In genomic region chr10:93461124-93461806, GRCh38 we compare ENCODE assay signal across 11 cellular contexts. TPM values are rescaled to one million over a fixed set of nuclear protein-coding genes. Genes with fewer than 3 reads are reported as not detected.
DNase-seq lines count a peak whose midpoint lies in the region; ATAC-seq and TF ChIP-seq lines count a peak whose summit lies in the region.
"Had no signal": no experiment of that assay in that cellular context is flagged by ENCODE, and none has a peak within 500 bp of the region (broad histone marks: within the 10 kb centered on the region; RNA-seq: fewer than 3 reads in every experiment).

No MANE protein-coding gene starts in this region.

- POLR2A ChIA-PET in activated CD4-positive, alpha-beta T cell treated with anti-CD3 and anti-CD28 coated beads for 36 hours (lab: Charles Lee) = interaction anchor here (0.6 to 2.6 kb wide), 2 partner anchors 21 to 35 kb away, joined by 3 to 11 read pairs; partner anchors contain the start of genes CEP55 and MYOF
- POLR2A ChIA-PET in Panc1 (lab: Charles Lee) = interaction anchor here (0.7 to 2.1 kb wide), 6 partner anchors 15 to 93 kb away, joined by 3 to 8 read pairs (median 4); partner anchors contain the start of gene MYOF

- H3K27me3 Mint-ChIP-seq in activated CD4-positive, alpha-beta T cell treated with anti-CD3 and anti-CD28 coated beads for 36 hours = no peaks in the 10 kb centered on the region

- H3K27ac ChIP-seq in Panc1 (ENCODE audit: low read length) (peak overlapping the region; percentile 100), subcutaneous abdominal adipose tissue (ENCODE audit: low read depth, low read length) (peak overlapping the region; percentile 14)
- H3K27ac ChIP-seq: neutrophil had no signal

- peak overlapping the region; percentile 16 for H3K27ac Mint-ChIP-seq in activated CD4-positive, alpha-beta T cell treated with anti-CD3 and anti-CD28 coated beads for 36 hours
- H3K27ac Mint-ChIP-seq: effector memory CD8-positive, alpha-beta T cell had no signal

- BruUV-seq in Panc1 (replicated peaks; lab: Mats Ljungman, UMichigan) = no TSS peak

- H3K36me3 ChIP-seq in Panc1 (ENCODE audit: control insufficient read depth, insufficient read depth, low read length) = peaks cover 4% of the 10 kb centered on the region
- H3K36me3 ChIP-seq in subcutaneous abdominal adipose tissue (ENCODE audit: control insufficient read depth in 5 of 5, insufficient read depth in 5 of 5, low read length in 5 of 5) = peaks cover 0 to 4% (median 3%) of the 10 kb centered on the region in 5 donors
- H3K36me3 ChIP-seq: neutrophil had no signal

- in situ Hi-C loops in Panc1 (cut with HindIII; ENCODE audit: low pct_unique_long_range_greater_than_20kb, low sequenced_read_pairs) = no loop called here

- H3K27me3 ChIP-seq in Panc1 (ENCODE audit: control insufficient read depth, insufficient read depth, low read length) (no peaks in the 10 kb centered on the region), subcutaneous abdominal adipose tissue (ENCODE audit: control insufficient read depth in 5 of 5, insufficient read depth in 4 of 5, low read length in 5 of 5) (no peaks in the 10 kb centered on the region)
- H3K27me3 ChIP-seq: neutrophil had no signal

- no peak overlapping the region for H3K4me3 Mint-ChIP-seq in activated CD4-positive, alpha-beta T cell treated with anti-CD3 and anti-CD28 coated beads for 36 hours
- H3K4me3 Mint-ChIP-seq: effector memory CD8-positive, alpha-beta T cell had no signal

- no peak for TF ChIP-seq CTCF in Panc1 (IDR thresholded peaks at IDR 0.05)
- no peak for TF ChIP-seq CTCF in fibroblast of pulmonary artery (IDR thresholded peaks at IDR 0.05; ENCODE audit: low read length, missing control alignments)

- H3K9ac ChIP-seq in subcutaneous abdominal adipose tissue (ENCODE audit: low read length in 5 of 5) = no peak overlapping the region

- H3K4me3 ChIP-seq in Panc1 (ENCODE audit: low read depth in 2 of 2, low read length in 2 of 2) (no peak overlapping the region; a peak in 1 of 4 replicates), fibroblast of pulmonary artery (replicated peaks; ENCODE audit: low read depth, low read length) (no peak overlapping the region), subcutaneous abdominal adipose tissue (ENCODE audit: low read depth in 1 of 5, low read length in 5 of 5) (no peak overlapping the region)

- peaks cover 21% of the 10 kb centered on the region for H3K4me1 Mint-ChIP-seq in activated CD4-positive, alpha-beta T cell treated with anti-CD3 and anti-CD28 coated beads for 36 hours

- CTCF ChIA-PET in activated CD4-positive, alpha-beta T cell treated with anti-CD3 and anti-CD28 coated beads for 36 hours (lab: Charles Lee) = interaction anchor here (0.6 to 3.8 kb wide), 7 partner anchors 21 to 391 kb away, joined by 3 to 18 read pairs (median 3); partner anchors contain the start of gene MYOF
- CTCF ChIA-PET in Panc1 (lab: Charles Lee) = interaction anchor here (0.6 to 1.2 kb wide), 2 partner anchors 19 to 85 kb away, joined by 3 to 10 read pairs; no protein-coding TSS in a partner anchor

- ATAC-seq in activated CD4-positive, alpha-beta T cell treated with anti-CD3 and anti-CD28 coated beads for 36 hours = no peak
- no peak for ATAC-seq in Panc1
- no peak for ATAC-seq in HG03521 (IDR thresholded peaks at IDR 0.05; ENCODE audit: unreplicated experiment)
- ATAC-seq: effector memory CD8-positive, alpha-beta T cell had no signal

- H3K36me3 Mint-ChIP-seq in activated CD4-positive, alpha-beta T cell treated with anti-CD3 and anti-CD28 coated beads for 36 hours (ENCODE audit: low read depth) = peaks cover 11% of the 10 kb centered on the region

- H3K4me1 ChIP-seq in Panc1 (ENCODE audit: control insufficient read depth, insufficient read depth, low read length) = peaks cover 94% of the 10 kb centered on the region
- H3K4me1 ChIP-seq in subcutaneous abdominal adipose tissue (ENCODE audit: control insufficient read depth in 5 of 5, insufficient read depth in 5 of 5, low read length in 5 of 5) = peaks cover 13 to 83% (median 71%) of the 10 kb centered on the region in 5 donors

- H3K9me3 Mint-ChIP-seq in activated CD4-positive, alpha-beta T cell treated with anti-CD3 and anti-CD28 coated beads for 36 hours (ENCODE audit: low read depth) = no peaks in the 10 kb centered on the region
- H3K9me3 Mint-ChIP-seq: effector memory CD8-positive, alpha-beta T cell had no signal

- H3K9me3 ChIP-seq in Panc1 (ENCODE audit: control insufficient read depth, insufficient read depth, low read depth, low read length) (no peaks in the 10 kb centered on the region), subcutaneous abdominal adipose tissue (ENCODE audit: control insufficient read depth in 5 of 5, low read length in 5 of 5) (no peaks in the 10 kb centered on the region)
- H3K9me3 ChIP-seq: neutrophil had no signal

- intact Hi-C loops in activated CD4-positive, alpha-beta T cell treated with anti-CD3 and anti-CD28 coated beads for 36 hours (cut with DNase I, micrococcal nuclease) = no loop called here
- intact Hi-C loops in Panc1 (cut with micrococcal nuclease; ENCODE audit: unreplicated experiment) = no loop called here

- DNase-seq in activated CD4-positive, alpha-beta T cell treated with anti-CD3 and anti-CD28 coated beads for 36 hours = no peak
- no peak for DNase-seq in activated CD4-positive, alpha-beta T cell treated with anti-CD3 and anti-CD28 coated beads, Interleukin-2, amount 50 U/mL, for 4 hours
- DNase-seq in Panc1 (ENCODE audit: low read depth, low spot score) (no peak), fibroblast of pulmonary artery (ENCODE audit: low read depth) (peak; percentile 45), NOMO-1 treated with DMSO at 0.1 percent for 48 hours (lab: John Stamatoyannopoulos, UW; ENCODE audit: unreplicated experiment) (no peak)
- DNase-seq in effector CD8-positive, alpha-beta T cell (lab: John Stamatoyannopoulos, UW) = no peak
- DNase-seq: effector memory CD8-positive, alpha-beta T cell; stimulated activated naive CD4-positive, alpha-beta T cell treated with Interleukin-2 at 50 U/mL for 16 hours had no signal

RNA-seq across cellular contexts. Expression of gene MYOF, which starts 20.9 kb away (rescaled TPM):
- 10 to 100 TPM; 37.8 to 40.0 TPM for total RNA-seq in activated CD4-positive, alpha-beta T cell treated with anti-CD3 and anti-CD28 coated beads for 36 hours
- total RNA-seq in Panc1 (2021; ENCODE audit: unreplicated experiment) = 376 TPM
- 187 TPM for polyA plus RNA-seq in Panc1 (2012; ENCODE audit: insufficient read length)

RNA-seq across cellular contexts. Expression of gene CEP55, which starts 35.1 kb away (rescaled TPM):
- total RNA-seq in activated CD4-positive, alpha-beta T cell treated with anti-CD3 and anti-CD28 coated beads for 36 hours = 10 to 100 TPM; 67.8 to 76.0 TPM
- 96.4 TPM for total RNA-seq in Panc1 (2021; ENCODE audit: unreplicated experiment)
- 29.0 TPM for polyA plus RNA-seq in Panc1 (2012; ENCODE audit: insufficient read length)
